11 cellular contexts compared by ENCODE assay signal in genomic region chr14:69052181-69052601, GRCh38.
DNase-seq lines count a peak whose midpoint lies in the region; ATAC-seq and TF ChIP-seq lines count a peak whose summit lies in the region.
"Had no signal": no experiment of that assay in that cellular context is flagged by ENCODE, and none has a peak within 500 bp of the region (broad histone marks: within the 10 kb centered on the region; RNA-seq: fewer than 3 reads in every experiment).

No MANE protein-coding gene starts in this region.

- WGBS in heart right ventricle, 2 donors = 36 to 52% methylated on average over 4 of the region's 4 CpGs

- H3K4me3 Mint-ChIP-seq in chondrocyte (ENCODE audit: unreplicated experiment) (no peak overlapping the region), memory B cell (no peak overlapping the region), T-cell (no peak overlapping the region)

- H3K36me3 ChIP-seq in heart right ventricle (peaks cover 0 to 44% (median 20%) of the 10 kb centered on the region in 9 donors), upper lobe of right lung (peaks cover 43% of the 10 kb centered on the region)

- H3K27ac ChIP-seq in heart right ventricle = peak overlapping the region in 9 of 10 donors; percentile 4 to 94 (median 82)
- H3K27ac ChIP-seq in upper lobe of right lung = peak overlapping the region; percentile 76
- H3K27ac ChIP-seq: SJCRH30 had no signal

- H3K4me1 ChIP-seq in heart right ventricle (peaks cover 20 to 81% (median 70%) of the 10 kb centered on the region in 9 donors), upper lobe of right lung (peaks cover 49% of the 10 kb centered on the region)
- H3K4me1 ChIP-seq: SJCRH30 had no signal

- intact Hi-C loops in heart right ventricle (cut with DNase I) (loop anchor here in 1 of 10 donors (5.0 kb wide), 1 partner anchor 35 kb away; no protein-coding TSS in a partner anchor), cardiac septum (cut with DNase I) (no loop called here), upper lobe of right lung (cut with DNase I) (no loop called here)

- ATAC-seq in heart right ventricle = peak in 1 of 8 donors; percentile 30
- no peak for ATAC-seq in memory B cell (ENCODE audit: low read depth)
- peak; percentile 39 for ATAC-seq in upper lobe of right lung
- no peak for ATAC-seq in T-cell (replicated peaks in 1 of 4)

- DNase-seq in heart right ventricle (peak in 1 of 2 donors; percentile 24), cardiac septum (ENCODE audit: low spot score) (no peak), chondrocyte (ENCODE audit: low spot score) (no peak), memory B cell (ENCODE audit: low spot score in 2 of 2) (no peak), upper lobe of right lung (no peak), NCI-H2029 (lab: John Stamatoyannopoulos, UW) (no peak), T-cell (no peak)
- DNase-seq in activated CD8-positive, alpha-beta memory T cell treated with anti-CD3 and anti-CD28 coated beads, Interleukin-2, amount 50 U/mL, for 48 hours = no peak
- DNase-seq: DMS79 treated with DMSO at 0.1 percent for 48 hours, nucleus accumbens, SJCRH30 had no signal

- H3K27me3 Mint-ChIP-seq in chondrocyte (ENCODE audit: low read depth) = no peaks in the 10 kb centered on the region
- H3K27me3 Mint-ChIP-seq in memory B cell = no peaks in the 10 kb centered on the region
- H3K27me3 Mint-ChIP-seq in T-cell = no peaks in the 10 kb centered on the region

- H3K36me3 Mint-ChIP-seq in chondrocyte (ENCODE audit: low read depth) (peaks cover 17% of the 10 kb centered on the region), memory B cell (peaks cover 38% of the 10 kb centered on the region), T-cell (peaks cover 45% of the 10 kb centered on the region)

- H3K9me3 ChIP-seq in heart right ventricle = no peaks in the 10 kb centered on the region
- H3K9me3 ChIP-seq in upper lobe of right lung = no peaks in the 10 kb centered on the region
- H3K9me3 ChIP-seq: SJCRH30 had no signal

- H3K9me3 Mint-ChIP-seq in chondrocyte (ENCODE audit: low read depth) (no peaks in the 10 kb centered on the region), memory B cell (no peaks in the 10 kb centered on the region), T-cell (no peaks in the 10 kb centered on the region)

- TF ChIP-seq CTCF in heart right ventricle (IDR thresholded peaks at IDR 0.05) (no peak), chondrocyte (IDR thresholded peaks at IDR 0.05) (no peak), upper lobe of right lung (IDR thresholded peaks at IDR 0.05) (no peak)

- POLR2A ChIA-PET in T-cell (lab: Charles Lee) = no interaction called here

- no peak overlapping the region for H3K4me3 ChIP-seq in heart right ventricle
- H3K4me3 ChIP-seq in upper lobe of right lung = no peak overlapping the region
- H3K4me3 ChIP-seq: SJCRH30 had no signal

- H3K27ac Mint-ChIP-seq in chondrocyte (ENCODE audit: unreplicated experiment) (peak overlapping the region; percentile 1), memory B cell (peak overlapping the region; percentile 76), T-cell (peak overlapping the region in 1 of 2 donors; percentile 0)

- H3K27me3 ChIP-seq in heart right ventricle (no peaks in the 10 kb centered on the region), upper lobe of right lung (no peaks in the 10 kb centered on the region)
- H3K27me3 ChIP-seq: SJCRH30 had no signal

- H3K4me1 Mint-ChIP-seq in chondrocyte (ENCODE audit: low read depth) (peaks cover 81% of the 10 kb centered on the region), memory B cell (peaks cover 13% of the 10 kb centered on the region), T-cell (peaks cover 3 to 15% (median 10%) of the 10 kb centered on the region in 3 donors)

- CTCF ChIA-PET in T-cell (lab: Charles Lee) = no interaction called here
